Comparison of ENCODE assay signal across 8 cellular contexts in the genomic region with DNA sequence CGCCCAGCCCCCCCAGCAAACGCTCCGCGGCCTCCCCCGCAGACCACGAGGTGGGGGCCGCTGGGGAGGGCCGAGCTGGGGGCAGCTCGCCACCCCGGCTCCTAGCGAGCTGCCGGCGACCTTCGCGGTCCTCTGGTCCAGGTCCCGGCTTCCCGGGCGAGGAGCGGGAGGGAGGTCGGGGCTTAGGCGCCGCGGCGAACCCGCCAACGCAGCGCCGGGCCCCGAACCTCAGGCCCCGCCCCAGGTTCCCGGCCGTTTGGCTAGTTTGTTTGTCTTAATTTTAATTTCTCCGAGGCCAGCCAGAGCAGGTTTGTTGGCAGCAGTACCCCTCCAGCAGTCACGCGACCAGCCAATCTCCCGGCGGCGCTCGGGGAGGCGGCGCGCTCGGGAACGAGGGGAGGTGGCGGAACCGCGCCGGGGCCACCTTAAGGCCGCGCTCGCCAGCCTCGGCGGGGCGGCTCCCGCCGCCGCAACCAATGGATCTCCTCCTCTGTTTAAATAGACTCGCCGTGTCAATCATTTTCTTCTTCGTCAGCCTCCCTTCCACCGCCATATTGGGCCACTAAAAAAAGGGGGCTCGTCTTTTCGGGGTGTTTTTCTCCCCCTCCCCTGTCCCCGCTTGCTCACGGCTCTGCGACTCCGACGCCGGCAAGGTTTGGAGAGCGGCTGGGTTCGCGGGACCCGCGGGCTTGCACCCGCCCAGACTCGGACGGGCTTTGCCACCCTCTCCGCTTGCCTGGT. TPM values are rescaled to one million over a fixed set of nuclear protein-coding genes. Genes with fewer than 3 reads are reported as not detected.
DNase-seq lines count a peak whose midpoint lies in the region; ATAC-seq and TF ChIP-seq lines count a peak whose summit lies in the region.

A gene (plus strand): TSS at position 524 of the 741 bp plus-strand sequence. CDS start 472 bp downstream, outside the sequence.

- intact Hi-C loops in heart right ventricle (cut with DNase I) (loop anchor here in 5 of 10 donors (1.0 to 5.0 kb wide), 7 partner anchors 8 to 155 kb away; a partner anchor contains a TSS), posterior cingulate gyrus (cut with DNase I) (loop anchor here (1.0 kb wide), 1 partner anchor 8 kb away; no protein-coding TSS in a partner anchor), upper lobe of right lung (cut with DNase I) (no loop called here)

- peak within 1 kb of the TSS; percentile 99 for H3K27ac Mint-ChIP-seq in T-helper 1 cell treated with Interleukin-12 subunit alpha and Interleukin-12 subunit beta and Interleukin-4 antibody, amounts not matched to agents 30 μg/mL and 1 μg/mL, for 36 hours

- peak within 1 kb of the TSS; percentile 92 for H3K4me3 ChIP-seq in GM12864 (ENCODE audit: low read depth, low read length)
- H3K4me3 ChIP-seq in heart right ventricle, result peak within 1 kb of the TSS; percentile 64 to 99 (median 96)
- H3K4me3 ChIP-seq in upper lobe of right lung, result peak within 1 kb of the TSS; percentile 90

- H3K4me3 Mint-ChIP-seq in T-helper 1 cell treated with Interleukin-12 subunit alpha and Interleukin-12 subunit beta and Interleukin-4 antibody, amounts not matched to agents 30 μg/mL and 1 μg/mL, for 36 hours, result peak within 1 kb of the TSS; percentile 98

- H3K27ac ChIP-seq in heart right ventricle (peak within 1 kb of the TSS; percentile 99 to 100 (median 100)), upper lobe of right lung (peak within 1 kb of the TSS; percentile 99)

- peaks cover 15 to 68% (median 61%) of the 10 kb centered on the region in 9 donors for H3K4me1 ChIP-seq in heart right ventricle
- H3K4me1 ChIP-seq in upper lobe of right lung, result peaks cover 45% of the 10 kb centered on the region

- DNase-seq in GM12864 (ENCODE audit: low read depth), result peak; percentile 72
- peak; percentile 98 for DNase-seq in NCI-H1694 treated with DMSO at 0.1 percent for 48 hours (lab: John Stamatoyannopoulos, UW)
- DNase-seq in amniotic epithelial cell (ENCODE audit: low read depth), result peak; percentile 88
- DNase-seq in heart right ventricle, result peak; percentile 91 to 92
- DNase-seq in posterior cingulate gyrus, result peak; percentile 82 to 97 (median 88)
- DNase-seq in upper lobe of right lung, result peak; percentile 97

- peaks cover 51% of the 10 kb centered on the region for H3K36me3 Mint-ChIP-seq in T-helper 1 cell treated with Interleukin-12 subunit alpha and Interleukin-12 subunit beta and Interleukin-4 antibody, amounts not matched to agents 30 μg/mL and 1 μg/mL, for 36 hours (ENCODE audit: low read depth)

- peaks cover 54% of the 10 kb centered on the region for H3K4me1 Mint-ChIP-seq in T-helper 1 cell treated with Interleukin-12 subunit alpha and Interleukin-12 subunit beta and Interleukin-4 antibody, amounts not matched to agents 30 μg/mL and 1 μg/mL, for 36 hours (ENCODE audit: low read depth)

- no peaks in the 10 kb centered on the region for H3K9me3 Mint-ChIP-seq in T-helper 1 cell treated with Interleukin-12 subunit alpha and Interleukin-12 subunit beta and Interleukin-4 antibody, amounts not matched to agents 30 μg/mL and 1 μg/mL, for 36 hours

- no peaks in the 10 kb centered on the region for H3K27me3 ChIP-seq in heart right ventricle
- no peaks in the 10 kb centered on the region for H3K27me3 ChIP-seq in upper lobe of right lung

- H3K9me3 ChIP-seq in heart right ventricle (no peaks in the 10 kb centered on the region), upper lobe of right lung (no peaks in the 10 kb centered on the region)

- peak; percentile 43 for ATAC-seq in HG02840 (IDR thresholded peaks at IDR 0.05; ENCODE audit: low FRiP score, unreplicated experiment)
- ATAC-seq in heart right ventricle, result peak; percentile 92 to 96 (median 94)
- peak; percentile 95 for ATAC-seq in upper lobe of right lung

- no peak for TF ChIP-seq CTCF in GM12864 (IDR thresholded peaks at IDR 0.05; ENCODE audit: low read depth, low read length, missing control alignments)
- peak in 1 of 9 donors; percentile 11 for TF ChIP-seq CTCF in heart right ventricle (IDR thresholded peaks at IDR 0.05)
- TF ChIP-seq CTCF in upper lobe of right lung (IDR thresholded peaks at IDR 0.05), result no peak

- no peaks in the 10 kb centered on the region for H3K27me3 Mint-ChIP-seq in T-helper 1 cell treated with Interleukin-12 subunit alpha and Interleukin-12 subunit beta and Interleukin-4 antibody, amounts not matched to agents 30 μg/mL and 1 μg/mL, for 36 hours (ENCODE audit: low read depth)

- WGBS in heart right ventricle, 2 donors, result 0 to 1% methylated on average over 76 to 78 of the region's 78 CpGs

- H3K36me3 ChIP-seq in heart right ventricle, result peaks cover 0 to 33% (median 18%) of the 10 kb centered on the region in 9 donors
- peaks cover 32% of the 10 kb centered on the region for H3K36me3 ChIP-seq in upper lobe of right lung

RNA-seq across cellular contexts. Expression of the gene that starts here (rescaled TPM):
- total RNA-seq in heart right ventricle (10 to 100 TPM; 26.3 to 56.2 (median 39.2) TPM), upper lobe of right lung (51.4 TPM)
- polyA plus RNA-seq in heart right ventricle, result 10 to 100 TPM; 20.8 to 21.7 TPM

Comparison
In these comparisons a context has a peak if more than half of its experiments do, and no peak if none do; other contexts are left out.
1. Peak in every context shown above with its lines: DNase-seq, ATAC-seq, H3K4me3 ChIP-seq and H3K27ac ChIP-seq.
2. ATAC-seq: peak in every context shown above with its lines; median percentile 95 in upper lobe of right lung; 94 in heart right ventricle; 43 in HG02840.